In genomic region chr20:19990911-19991707, GRCh38 we compare ENCODE assay signal across 19 cellular contexts. TPM values are rescaled to one million over a fixed set of nuclear protein-coding genes. Genes with fewer than 3 reads are reported as not detected.
A peak's percentile ranks its signal among the peaks of the same experiment; 100 is the strongest.
DNase-seq lines count a peak whose midpoint lies in the region; ATAC-seq and TF ChIP-seq lines count a peak whose summit lies in the region.
"Had no signal": no experiment of that assay in that cellular context is flagged by ENCODE, and none has a peak within 500 bp of the region (broad histone marks: within the 10 kb centered on the region; RNA-seq: fewer than 3 reads in every experiment).

No MANE protein-coding gene starts in this region.

- TF ChIP-seq POLR2A in Peyer's patch (IDR thresholded peaks at IDR 0.05), result no peak

- H3K9me2 ChIP-seq in hepatocyte (replicated peaks; ENCODE audit: insufficient read depth), result no peaks in the 10 kb centered on the region

- peak overlapping the region in 2 of 11 experiments; percentile 39 to 51; a peak in 2 of 22 replicates for H3K9ac ChIP-seq in BLaER1 treated with 17β-estradiol and CSF1 and Interleukin-3, amounts not matched to agents 10 nM and 100 nM

- 75% methylated on average over 5 of the region's 5 CpGs for WGBS in hepatocyte (ENCODE audit: low lambda C conversion rate, missing lambda C conversion rate)

- H2AFZ ChIP-seq in hepatocyte, result no peak overlapping the region

- H3K27me3 ChIP-seq in BLaER1 treated with 17β-estradiol and CSF1 and Interleukin-3, amounts not matched to agents 10 nM and 100 nM, result no peaks in the 10 kb centered on the region
- H3K27me3 ChIP-seq in Panc1 (ENCODE audit: control insufficient read depth, insufficient read depth, low read length), result no peaks in the 10 kb centered on the region
- H3K27me3 ChIP-seq in hepatocyte, result no peaks in the 10 kb centered on the region
- no peaks in the 10 kb centered on the region for H3K27me3 ChIP-seq in Peyer's patch
- H3K27me3 ChIP-seq: right atrium auricular region had no signal

- H3K36me3 ChIP-seq in BLaER1 treated with 17β-estradiol and CSF1 and Interleukin-3, amounts not matched to agents 10 nM and 100 nM, result peaks cover 11 to 100% (median 96%) of the 10 kb centered on the region in 11 experiments; a peak in 21 of 22 replicates
- H3K36me3 ChIP-seq in Panc1 (ENCODE audit: control insufficient read depth, insufficient read depth, low read length), result no peaks in the 10 kb centered on the region; the same call in 1 of the 2 replicates
- no peaks in the 10 kb centered on the region for H3K36me3 ChIP-seq in hepatocyte (replicated peaks; ENCODE audit: insufficient read depth, low read depth)
- H3K36me3 ChIP-seq in Peyer's patch, result peaks cover 0 to 52% (median 0%) of the 10 kb centered on the region in 3 donors
- H3K36me3 ChIP-seq: HAP-1 had no signal

- in situ Hi-C loops in Panc1 (cut with HindIII; ENCODE audit: low pct_unique_long_range_greater_than_20kb, low sequenced_read_pairs), result no loop called here

- intact Hi-C loops in Panc1 (cut with micrococcal nuclease; ENCODE audit: unreplicated experiment), result no loop called here

- H3K79me2 ChIP-seq in hepatocyte, result peaks cover 56% of the 10 kb centered on the region

- no TSS peak for BruUV-seq in Panc1 (replicated peaks; lab: Mats Ljungman, UMichigan)

- no peaks in the 10 kb centered on the region for H3K9me3 ChIP-seq in BLaER1 treated with 17β-estradiol and CSF1 and Interleukin-3, amounts not matched to agents 10 nM and 100 nM (replicated peaks in 1 of 11)
- no peaks in the 10 kb centered on the region for H3K9me3 ChIP-seq in Panc1 (ENCODE audit: control insufficient read depth, insufficient read depth, low read depth, low read length)
- H3K9me3 ChIP-seq in hepatocyte (ENCODE audit: low read depth), result no peaks in the 10 kb centered on the region
- H3K9me3 ChIP-seq in Peyer's patch, result no peaks in the 10 kb centered on the region
- H3K9me3 ChIP-seq: HAP-1, right atrium auricular region had no signal

- H3K4me3 ChIP-seq in BLaER1 treated with 17β-estradiol and CSF1 and Interleukin-3, amounts not matched to agents 10 nM and 100 nM, result no peak overlapping the region; a peak in 1 of 20 replicates
- H3K4me3 ChIP-seq in Panc1 (ENCODE audit: low read depth in 2 of 2, low read length in 2 of 2) (no peak overlapping the region), hepatocyte (no peak overlapping the region), Peyer's patch (no peak overlapping the region)
- H3K4me3 ChIP-seq: HAP-1, right atrium auricular region had no signal

- H3K4me1 ChIP-seq in BLaER1 treated with 17β-estradiol and CSF1 and Interleukin-3, amounts not matched to agents 10 nM and 100 nM, result peaks cover 49 to 100% (median 73%) of the 10 kb centered on the region in 10 experiments
- H3K4me1 ChIP-seq in Panc1 (ENCODE audit: control insufficient read depth, insufficient read depth, low read length) (peaks cover 70% of the 10 kb centered on the region), hepatocyte (ENCODE audit: insufficient read depth) (peaks cover 40% of the 10 kb centered on the region), Peyer's patch (peaks cover 0 to 4% (median 0%) of the 10 kb centered on the region in 4 donors)

- CTCF ChIA-PET in Panc1 (lab: Charles Lee), result no interaction called here

- ATAC-seq in Panc1, result no peak
- no peak for ATAC-seq in HG02884 (IDR thresholded peaks at IDR 0.05; ENCODE audit: unreplicated experiment)
- ATAC-seq: activated CD4-positive, CD25-positive, alpha-beta regulatory T cell treated with anti-CD3 and anti-CD28 coated beads, Interleukin-2, amount 50 U/mL, for 24 hours; stimulated activated naive CD8-positive, alpha-beta T cell treated with anti-CD3 and anti-CD28 coated beads, Interleukin-15, Interleukin-2, amounts not matched to agents 100 U/mL and 50 U/mL, for 24 hours had no signal

- TF ChIP-seq CTCF in Panc1 (IDR thresholded peaks at IDR 0.05) (no peak), hepatocyte (IDR thresholded peaks at IDR 0.05; ENCODE audit: poor library complexity) (no peak), Peyer's patch (IDR thresholded peaks at IDR 0.05) (no peak)

- H3K4me2 ChIP-seq in BLaER1 treated with 17β-estradiol and CSF1 and Interleukin-3, amounts not matched to agents 10 nM and 100 nM, result peak overlapping the region; percentile 39 to 91 (median 57)
- peak overlapping the region; percentile 7 for H3K4me2 ChIP-seq in hepatocyte

- DNase-seq in Panc1 (ENCODE audit: low read depth, low spot score) (no peak), hepatocyte (ENCODE audit: low spot score) (no peak), renal cortical epithelial cell (ENCODE audit: low read depth) (peak; percentile 85), NCI-H1436 (lab: John Stamatoyannopoulos, UW) (no peak), NCI-H510A (lab: John Stamatoyannopoulos, UW) (no peak), Peyer's patch (no peak)
- DNase-seq: activated CD8-positive, alpha-beta memory T cell treated with anti-CD3 and anti-CD28 coated beads for 24 hours; caudate nucleus; effector CD4-positive, alpha-beta T cell; EL; head of caudate nucleus; immature natural killer cell; NCI-H187 treated with DMSO at 0.1 percent for 48 hours; stimulated activated naive CD8-positive, alpha-beta T cell treated with anti-CD3 and anti-CD28 coated beads, Interleukin-15, Interleukin-2, amounts not matched to agents 100 U/mL and 50 U/mL, for 24 hours had no signal

- H3K27ac ChIP-seq in BLaER1 treated with 17β-estradiol and CSF1 and Interleukin-3, amounts not matched to agents 10 nM and 100 nM, result peak overlapping the region in 5 of 11 experiments; percentile 20 to 49 (median 37); a peak in 7 of 22 replicates
- H3K27ac ChIP-seq in Panc1 (ENCODE audit: low read length) (peak overlapping the region; percentile 99), hepatocyte (peak overlapping the region; percentile 94), Peyer's patch (no peak overlapping the region)
- H3K27ac ChIP-seq: right atrium auricular region had no signal

- POLR2A ChIA-PET in Panc1 (lab: Charles Lee), result interaction anchor here (0.6 kb wide), 1 partner anchor 14 kb away, joined by 3 read pairs; no protein-coding TSS in a partner anchor

- peaks cover 5 to 93% (median 89%) of the 10 kb centered on the region in 11 experiments; a peak in 21 of 22 replicates for H4K20me1 ChIP-seq in BLaER1 treated with 17β-estradiol and CSF1 and Interleukin-3, amounts not matched to agents 10 nM and 100 nM
- peaks cover 6% of the 10 kb centered on the region for H4K20me1 ChIP-seq in hepatocyte (ENCODE audit: insufficient read depth, poor library complexity, severe bottlenecking)

RNA-seq across cellular contexts. Expression of gene NAA20, which starts 26.1 kb away (rescaled TPM):
- total RNA-seq in Panc1 (2021; ENCODE audit: unreplicated experiment), result 65.6 TPM
- 56.9 TPM for polyA plus RNA-seq in Panc1 (2012; ENCODE audit: insufficient read length)
- 53.6 and 66.1 TPM in 2 replicates for total RNA-seq in hepatocyte
- 108 and 126 TPM in 2 replicates for polyA plus RNA-seq in hepatocyte
- total RNA-seq in renal cortical epithelial cell, result 49.1 and 57.0 TPM in 2 replicates
- total RNA-seq in Peyer's patch, result 10 to 100 TPM; 13.3 to 20.9 (median 15.4) TPM

Comparison
In these comparisons a context has a peak if more than half of its experiments do, and no peak if none do; other contexts are left out.
1. H3K27ac ChIP-seq: peak in Panc1 (single experiment) and hepatocyte (single experiment); none in Peyer's patch (0 of 4).